10 cellular contexts compared by ENCODE assay signal in genomic region chr4:687975-688694, GRCh38. TPM values are rescaled to one million over a fixed set of nuclear protein-coding genes. Genes with fewer than 3 reads are reported as not detected.
DNase-seq lines count a peak whose midpoint lies in the region; ATAC-seq and TF ChIP-seq lines count a peak whose summit lies in the region.
"Had no signal": no experiment of that assay in that cellular context is flagged by ENCODE, and none has a peak within 500 bp of the region (broad histone marks: within the 10 kb centered on the region; RNA-seq: fewer than 3 reads in every experiment).

No MANE protein-coding gene starts in this region.

- H3K36me3 ChIP-seq in esophagus squamous epithelium: no peaks in the 10 kb centered on the region
- H3K36me3 ChIP-seq in mucosa of descending colon (ENCODE audit: low read depth): no peaks in the 10 kb centered on the region
- H3K36me3 ChIP-seq in vagina: no peaks in the 10 kb centered on the region

- H3K27ac ChIP-seq in esophagus squamous epithelium (peak overlapping the region; percentile 75 to 88 (median 84)), vagina (peak overlapping the region; percentile 85)

- POLR2A ChIA-PET in GM10248 (lab: Yijun Ruan, JAX): no interaction called here

- intact Hi-C loops in Right ventricle myocardium inferior (cut with DNase I) (no loop called here), cardiac septum (cut with DNase I) (loop anchor here (2.0 to 5.0 kb wide), 2 partner anchors 17 to 94 kb away; partner anchors contain the start of gene PCGF3), esophagus squamous epithelium (cut with DNase I) (no loop called here), mucosa of descending colon (cut with DNase I, micrococcal nuclease) (no loop called here), vagina (cut with DNase I) (no loop called here)

- H3K27me3 ChIP-seq in esophagus squamous epithelium: peaks cover 0 to 3% (median 0%) of the 10 kb centered on the region in 4 donors
- no peaks in the 10 kb centered on the region for H3K27me3 ChIP-seq in vagina

- H3K9me3 ChIP-seq in esophagus squamous epithelium: no peaks in the 10 kb centered on the region
- H3K9me3 ChIP-seq in mucosa of descending colon: no peaks in the 10 kb centered on the region
- H3K9me3 ChIP-seq in vagina: no peaks in the 10 kb centered on the region

- H3K4me3 ChIP-seq in esophagus squamous epithelium: peak overlapping the region; percentile 41 to 66 (median 50)
- H3K4me3 ChIP-seq in mucosa of descending colon: no peak overlapping the region
- peak overlapping the region; percentile 50 to 51 for H3K4me3 ChIP-seq in vagina

- TF ChIP-seq POLR2A in esophagus squamous epithelium (IDR thresholded peaks at IDR 0.05) (no peak), vagina (IDR thresholded peaks at IDR 0.05) (no peak)

- ATAC-seq in Right ventricle myocardium inferior (peak; percentile 2), mucosa of descending colon (peak; percentile 44), HG02610 (IDR thresholded peaks at IDR 0.05; ENCODE audit: unreplicated experiment) (no peak)

- WGBS in esophagus squamous epithelium, 2 donors: 93 to 100% methylated on average over 1 to 3 of the region's 23 CpGs

- peak; percentile 60 for DNase-seq in Right ventricle myocardium inferior (ENCODE audit: missing footprints)
- DNase-seq in cardiac septum (ENCODE audit: low spot score): no peak
- no peak for DNase-seq in esophagus squamous epithelium (lab: John Stamatoyannopoulos, UW)
- peak; percentile 34 to 68 (median 57) for DNase-seq in mucosa of descending colon
- no peak for DNase-seq in vagina (ENCODE audit: extremely low spot score in 2 of 2)
- no peak for DNase-seq in stimulated activated CD4-positive, alpha-beta T cell treated with anti-CD3 and anti-CD28 coated beads, Interleukin-12 subunit alpha, Interleukin-12 subunit beta, amount 100 ng/mL, for 4 hours
- no peak for DNase-seq in GM10248 (ENCODE audit: extremely low spot score)
- DNase-seq: NCI-H1930, T-helper 9 cell had no signal

- CTCF ChIA-PET in GM10248 (lab: Yijun Ruan, JAX): interaction anchor here (2.0 kb wide), 1 partner anchor 13 kb away, joined by 14 read pairs; the partner anchor contains the start of genes ATP5ME and MYL5

- peaks cover 36 to 56% (median 43%) of the 10 kb centered on the region in 3 donors for H3K4me1 ChIP-seq in esophagus squamous epithelium
- peaks cover 41% of the 10 kb centered on the region for H3K4me1 ChIP-seq in mucosa of descending colon (ENCODE audit: low read depth)
- H3K4me1 ChIP-seq in vagina: peaks cover 41% of the 10 kb centered on the region

- TF ChIP-seq CTCF in esophagus squamous epithelium (IDR thresholded peaks at IDR 0.05): no peak
- no peak for TF ChIP-seq CTCF in mucosa of descending colon (IDR thresholded peaks at IDR 0.05)
- no peak for TF ChIP-seq CTCF in vagina (IDR thresholded peaks at IDR 0.05)
- TF ChIP-seq CTCF in GM10248 (IDR thresholded peaks at IDR 0.05; ENCODE audit: control extremely low read depth, extremely low read depth, low read depth, missing control alignments): no peak

RNA-seq across cellular contexts. Expression of gene SLC49A3, which starts 0.8 kb away (rescaled TPM):
- total RNA-seq in Right ventricle myocardium inferior (17.3 TPM), cardiac septum (12.1 TPM), esophagus squamous epithelium (1 to 10 TPM; 2.5 to 6.5 (median 4.7) TPM), mucosa of descending colon (10 to 100 TPM in 2 of 3 donors, 1 to 10 TPM in 1; 9.9 to 14.1 (median 11.5) TPM), vagina (11.0 TPM)

RNA-seq across cellular contexts. Expression of gene MYL5, which starts 13.8 kb away (rescaled TPM):
- total RNA-seq in Right ventricle myocardium inferior (3.9 TPM), cardiac septum (6.5 TPM), esophagus squamous epithelium (10 to 100 TPM in 2 of 4 donors, 1 to 10 TPM in 2; 7.2 to 19.5 (median 12.8) TPM), mucosa of descending colon (10 to 100 TPM; 26.1 to 52.5 (median 50.7) TPM), vagina (3.4 TPM)

RNA-seq across cellular contexts. Expression of gene ATP5ME, which starts 14.1 kb away (rescaled TPM):
- 1,162 TPM for total RNA-seq in Right ventricle myocardium inferior
- total RNA-seq in cardiac septum: 734 TPM
- total RNA-seq in esophagus squamous epithelium: 100 to 1,000 TPM in 2 of 4 donors, 10 to 100 TPM in 2; 74.5 to 126 (median 103) TPM
- total RNA-seq in mucosa of descending colon: 100 to 1,000 TPM; 330 to 467 (median 399) TPM
- 181 TPM for total RNA-seq in vagina

RNA-seq across cellular contexts. Expression of gene PCGF3, which starts 17.5 kb away (rescaled TPM):
- 21.7 TPM for total RNA-seq in Right ventricle myocardium inferior
- total RNA-seq in cardiac septum: 24.3 TPM
- 10 to 100 TPM; 40.0 to 57.6 (median 46.9) TPM for total RNA-seq in esophagus squamous epithelium
- total RNA-seq in mucosa of descending colon: 10 to 100 TPM; 45.5 to 66.9 (median 56.7) TPM
- 64.8 TPM for total RNA-seq in vagina

Comparison
In these comparisons a context has a peak if more than half of its experiments do, and no peak if none do; other contexts are left out.
1. DNase-seq: peak in Right ventricle myocardium inferior (single experiment) and mucosa of descending colon (3 of 3); none in cardiac septum (single experiment), esophagus squamous epithelium (single experiment), vagina (0 of 2), stimulated activated CD4-positive, alpha-beta T cell treated with anti-CD3 and anti-CD28 coated beads, Interleukin-12 subunit alpha, Interleukin-12 subunit beta, amount 100 ng/mL, for 4 hours (single experiment) and GM10248 (single experiment).